19 cellular contexts compared by ENCODE assay signal in genomic region chr17:50898369-50899004, GRCh38.
"Had no signal": no experiment of that assay in that cellular context is flagged by ENCODE, and none has a peak within 500 bp of the region (broad histone marks: within the 10 kb centered on the region; RNA-seq: fewer than 3 reads in every experiment).

No MANE protein-coding gene starts in this region.

- H3K4me1 ChIP-seq: upper lobe of left lung had no signal

- H3K9me3 Mint-ChIP-seq: dendritic cell treated with granulocyte-macrophage colony-stimulating factor and Interleukin-4, amounts not matched to agents 40 ng/mL and 50 ng/mL, for 4 days; effector memory CD8-positive, alpha-beta T cell; naive B cell; nephron; stimulated activated memory B cell treated with anti-CD40 and anti-IgM and Interleukin-4, amounts not matched to agents 10 μg/mL and 1 μg/mL and 100 μg/mL, for 72 hours; stimulated activated naive CD8-positive, alpha-beta T cell treated with anti-CD3 and anti-CD28 coated beads, Interleukin-15, Interleukin-2, amounts not matched to agents 100 ng/mL and 50 ng/mL, for 24 hours had no signal

- ATAC-seq: effector memory CD8-positive, alpha-beta T cell; foreskin keratinocyte; left colon; left ventricle myocardium superior; stimulated activated memory B cell treated with anti-CD40 and anti-IgM and Interleukin-4, amounts not matched to agents 10 μg/mL and 1 μg/mL and 100 μg/mL, for 72 hours had no signal

- H3K36me3 Mint-ChIP-seq: naive B cell; stimulated activated memory B cell treated with anti-CD40 and anti-IgM and Interleukin-4, amounts not matched to agents 10 μg/mL and 1 μg/mL and 100 μg/mL, for 72 hours had no signal

- FAIRE-seq: colon, small intestine had no signal

- H3K27me3 ChIP-seq: foreskin keratinocyte, tibial artery, upper lobe of left lung, uterus had no signal

- H3K4me3 ChIP-seq: lung, tibial artery, upper lobe of left lung, uterus had no signal

- DNase-seq: effector memory CD8-positive, alpha-beta T cell; foreskin keratinocyte; left ventricle myocardium superior; mesendoderm; naive B cell; occipital lobe; small intestine; stimulated activated CD4-positive, alpha-beta T cell treated with anti-CD3 and anti-CD28 coated beads, Interleukin-12 subunit alpha, Interleukin-12 subunit beta, amount 100 ng/mL, for 4 hours; stimulated activated CD8-positive, alpha-beta memory T cell treated with anti-CD3 and anti-CD28 coated beads, Interleukin-4, amount 100 ng/mL, for 48 hours; tibial artery; upper lobe of left lung; uterus had no signal

- H3K4me1 Mint-ChIP-seq: naive B cell had no signal

- H3K27ac ChIP-seq: foreskin keratinocyte, tibial artery, upper lobe of left lung, uterus had no signal

- H3K4me3 Mint-ChIP-seq: dendritic cell treated with granulocyte-macrophage colony-stimulating factor and Interleukin-4, amounts not matched to agents 40 ng/mL and 50 ng/mL, for 4 days; effector memory CD8-positive, alpha-beta T cell; naive B cell; nephron; stimulated activated memory B cell treated with anti-CD40 and anti-IgM and Interleukin-4, amounts not matched to agents 10 μg/mL and 1 μg/mL and 100 μg/mL, for 72 hours; stimulated activated naive CD8-positive, alpha-beta T cell treated with anti-CD3 and anti-CD28 coated beads, Interleukin-15, Interleukin-2, amounts not matched to agents 100 ng/mL and 50 ng/mL, for 24 hours had no signal

- H3K9me3 ChIP-seq: tibial artery, upper lobe of left lung, uterus had no signal

- H3K27ac Mint-ChIP-seq: dendritic cell treated with granulocyte-macrophage colony-stimulating factor and Interleukin-4, amounts not matched to agents 40 ng/mL and 50 ng/mL, for 4 days; naive B cell; stimulated activated memory B cell treated with anti-CD40 and anti-IgM and Interleukin-4, amounts not matched to agents 10 μg/mL and 1 μg/mL and 100 μg/mL, for 72 hours; stimulated activated naive CD8-positive, alpha-beta T cell treated with anti-CD3 and anti-CD28 coated beads, Interleukin-15, Interleukin-2, amounts not matched to agents 100 ng/mL and 50 ng/mL, for 24 hours had no signal

- H3K27me3 Mint-ChIP-seq: effector memory CD8-positive, alpha-beta T cell; naive B cell; stimulated activated memory B cell treated with anti-CD40 and anti-IgM and Interleukin-4, amounts not matched to agents 10 μg/mL and 1 μg/mL and 100 μg/mL, for 72 hours; stimulated activated naive CD8-positive, alpha-beta T cell treated with anti-CD3 and anti-CD28 coated beads, Interleukin-15, Interleukin-2, amounts not matched to agents 100 ng/mL and 50 ng/mL, for 24 hours had no signal

- H3K36me3 ChIP-seq: tibial artery, upper lobe of left lung, uterus had no signal
